In the genomic region with DNA sequence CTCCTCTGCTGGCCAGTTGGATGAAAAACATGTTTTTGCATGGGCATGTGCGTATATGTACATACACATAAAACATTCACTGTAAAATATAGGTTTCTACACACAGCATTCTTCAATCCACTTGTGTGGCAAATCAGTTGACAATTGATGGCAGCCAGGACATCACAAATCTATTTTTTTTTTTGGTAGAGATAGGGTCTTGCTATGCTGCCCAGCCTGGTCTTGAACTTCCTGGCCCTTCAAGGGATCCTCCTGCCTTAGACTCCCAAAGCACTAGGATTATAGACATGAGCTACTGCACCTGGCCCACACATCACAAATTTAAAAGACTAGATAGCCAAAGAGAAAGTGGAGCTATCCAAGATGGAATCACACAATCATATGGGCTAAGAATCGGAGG, we compare ENCODE assay signal across 21 cellular contexts. TPM values are rescaled to one million over a fixed set of nuclear protein-coding genes. Genes with fewer than 3 reads are reported as not detected.
DNase-seq lines count a peak whose midpoint lies in the region; ATAC-seq, FAIRE-seq and TF ChIP-seq lines count a peak whose summit lies in the region.
"Had no signal": no experiment of that assay in that cellular context is flagged by ENCODE, and none has a peak within 500 bp of the region (broad histone marks: within the 10 kb centered on the region; RNA-seq: fewer than 3 reads in every experiment).

No MANE protein-coding gene starts in this region.

- H3K9me3 ChIP-seq in HepG2 (ENCODE audit: low read length) (no peaks in the 10 kb centered on the region), right lobe of liver (no peaks in the 10 kb centered on the region), astrocyte (ENCODE audit: insufficient read depth, low read depth, low read length) (no peaks in the 10 kb centered on the region), WERI-Rb-1 (ENCODE audit: severe bottlenecking) (no peaks in the 10 kb centered on the region)
- H3K9me3 ChIP-seq: A549, Caco-2 had no signal

- H3K4me2 ChIP-seq in HepG2 (ENCODE audit: low read depth, low read length) (no peak overlapping the region), astrocyte (ENCODE audit: low read length) (no peak overlapping the region)
- H3K4me2 ChIP-seq: A549 had no signal

- BruUV-seq in HepG2 (replicated peaks; lab: Mats Ljungman, UMichigan): no TSS peak

- H3K9me3 Mint-ChIP-seq in astrocyte (ENCODE audit: unreplicated experiment): no peaks in the 10 kb centered on the region
- H3K9me3 Mint-ChIP-seq: CD4-positive, alpha-beta T cell; CD8-positive, alpha-beta T cell had no signal

- H3K36me3 ChIP-seq in HepG2 (replicated peaks in 1 of 2; ENCODE audit: control insufficient read depth in 1 of 2, insufficient read depth in 2 of 2, low read length in 2 of 2) (no peaks in the 10 kb centered on the region), right lobe of liver (no peaks in the 10 kb centered on the region), astrocyte (ENCODE audit: insufficient read depth, low read length) (no peaks in the 10 kb centered on the region), WERI-Rb-1 (no peaks in the 10 kb centered on the region)

- no peak overlapping the region for H3K4me3 Mint-ChIP-seq in astrocyte (ENCODE audit: unreplicated experiment)
- H3K4me3 Mint-ChIP-seq: B cell; CD4-positive, alpha-beta T cell; CD8-positive, alpha-beta T cell had no signal

- H4K20me1 ChIP-seq in HepG2 (ENCODE audit: insufficient read depth, low read length) (no peaks in the 10 kb centered on the region; the same call in 1 of the 2 replicates), astrocyte (ENCODE audit: insufficient read depth, low read length) (peaks cover 90% of the 10 kb centered on the region)

- no peak overlapping the region for H3K27ac ChIP-seq in HepG2 (ENCODE audit: extremely low read length, insufficient read depth, low read length)
- no peak overlapping the region for H3K27ac ChIP-seq in right lobe of liver
- H3K27ac ChIP-seq in astrocyte (ENCODE audit: low read depth, low read length): no peak overlapping the region
- H3K27ac ChIP-seq in WERI-Rb-1: no peak overlapping the region
- H3K27ac ChIP-seq: 22Rv1; A549; BLaER1 treated with 17β-estradiol and CSF1 and Interleukin-3, amounts not matched to agents 10 nM and 100 nM; C4-2B had no signal

- H3K9ac ChIP-seq in HepG2 (ENCODE audit: insufficient read depth, low read depth, low read length): no peak overlapping the region
- no peak overlapping the region for H3K9ac ChIP-seq in astrocyte (ENCODE audit: low read length)
- H3K9ac ChIP-seq: BLaER1 treated with 17β-estradiol and CSF1 and Interleukin-3, amounts not matched to agents 10 nM and 100 nM had no signal

- H3K27me3 Mint-ChIP-seq in astrocyte (ENCODE audit: low read depth, unreplicated experiment): no peaks in the 10 kb centered on the region

- H3K79me2 ChIP-seq in HepG2 (ENCODE audit: insufficient read depth, low read length) (peaks cover 7% of the 10 kb centered on the region), astrocyte (ENCODE audit: insufficient read depth, low read length) (peaks cover 81% of the 10 kb centered on the region)

- H3K4me1 ChIP-seq in HepG2 (ENCODE audit: insufficient read depth, low read length): peaks cover 6% of the 10 kb centered on the region; the same call in 1 of the 2 replicates
- peaks cover 0 to 4% (median 0%) of the 10 kb centered on the region in 4 donors for H3K4me1 ChIP-seq in right lobe of liver
- peaks cover 10% of the 10 kb centered on the region for H3K4me1 ChIP-seq in astrocyte (ENCODE audit: insufficient read depth, low read length)

- in situ Hi-C loops in HepG2 (cut with HindIII; ENCODE audit: extremely low pct_ligation_motif_present, low pct_unique_long_range_greater_than_20kb): no loop called here

- H3K36me3 Mint-ChIP-seq in astrocyte (ENCODE audit: low read depth, unreplicated experiment): no peaks in the 10 kb centered on the region
- H3K36me3 Mint-ChIP-seq: CD8-positive, alpha-beta T cell had no signal

- 52% methylated on average over 2 of the region's 2 CpGs for WGBS in HepG2 (ENCODE audit: low lambda C conversion rate)
- WGBS in right lobe of liver (ENCODE audit: insufficient coverage, low coverage, low lambda C conversion rate, missing lambda C conversion rate): 42% methylated on average over 2 of the region's 2 CpGs

- FAIRE-seq in HepG2 (lab: Jason Lieb, UNC) (no peak), astrocyte (lab: Jason Lieb, UNC) (no peak)
- FAIRE-seq: A549, D721Med, G401.6, GM12891, GM19239 had no signal

- TF ChIP-seq RAD21 in HepG2 (CRISPR knock-in tag; IDR thresholded peaks at IDR 0.05): no peak

- H3K4me1 Mint-ChIP-seq in astrocyte (ENCODE audit: low read depth, unreplicated experiment): peaks cover 32% of the 10 kb centered on the region
- H3K4me1 Mint-ChIP-seq: B cell had no signal

- ATAC-seq in HepG2 (no peak), right lobe of liver (no peak), HG02884 (IDR thresholded peaks at IDR 0.05; ENCODE audit: unreplicated experiment) (no peak)
- ATAC-seq: A549; CD8-positive, alpha-beta T cell had no signal

- TF ChIP-seq POLR2A in HepG2 (IDR thresholded peaks at IDR 0.05; ENCODE audit: insufficient read depth in 1 of 2, low read depth in 2 of 2, low read length in 2 of 2) (no peak), right lobe of liver (IDR thresholded peaks at IDR 0.05) (no peak)

- peak overlapping the region; percentile 13 for H3K27ac Mint-ChIP-seq in astrocyte (ENCODE audit: unreplicated experiment)
- H3K27ac Mint-ChIP-seq: B cell; CD4-positive, alpha-beta T cell; CD8-positive, alpha-beta T cell had no signal

- H3K4me3 ChIP-seq in HepG2 (replicated peaks in 1 of 3; ENCODE audit: insufficient read depth in 1 of 3, low read depth in 2 of 3, low read length in 3 of 3): no peak overlapping the region
- H3K4me3 ChIP-seq in right lobe of liver: no peak overlapping the region
- H3K4me3 ChIP-seq in astrocyte (ENCODE audit: insufficient read depth, low read depth, low read length): no peak overlapping the region
- H3K4me3 ChIP-seq in WERI-Rb-1 (ENCODE audit: low read depth, low read length): no peak overlapping the region
- H3K4me3 ChIP-seq: A549; BLaER1 treated with 17β-estradiol and CSF1 and Interleukin-3, amounts not matched to agents 10 nM and 100 nM had no signal

- TF ChIP-seq CTCF in HepG2 (CRISPR knock-in tag; IDR thresholded peaks at IDR 0.05): no peak
- TF ChIP-seq CTCF in right lobe of liver (IDR thresholded peaks at IDR 0.05): no peak
- no peak for TF ChIP-seq CTCF in astrocyte (IDR thresholded peaks at IDR 0.05; ENCODE audit: insufficient read depth, low read depth, low read length)
- TF ChIP-seq CTCF in WERI-Rb-1 (IDR thresholded peaks at IDR 0.05; ENCODE audit: low read depth, low read length): no peak

- H2AFZ ChIP-seq in HepG2 (ENCODE audit: low read length) (no peak overlapping the region), astrocyte (ENCODE audit: low read depth, low read length) (no peak overlapping the region)

- CTCF ChIA-PET in HepG2 (lab: Yijun Ruan, JAX; ENCODE audit: low intra/inter-chr PET ratio, low total read pairs): no interaction called here

- H3K27me3 ChIP-seq in HepG2 (ENCODE audit: control insufficient read depth in 1 of 2, insufficient read depth in 2 of 2, low read length in 2 of 2) (no peaks in the 10 kb centered on the region), right lobe of liver (no peaks in the 10 kb centered on the region), astrocyte (ENCODE audit: insufficient read depth, low read length) (no peaks in the 10 kb centered on the region), WERI-Rb-1 (ENCODE audit: insufficient read depth, low read depth, severe bottlenecking) (no peaks in the 10 kb centered on the region)
- H3K27me3 ChIP-seq: BLaER1 treated with 17β-estradiol and CSF1 and Interleukin-3, amounts not matched to agents 10 nM and 100 nM had no signal

- DNase-seq in HepG2 (ENCODE audit: low spot score): no peak
- DNase-seq in right lobe of liver: no peak
- no peak for DNase-seq in astrocyte (ENCODE audit: low read depth)
- DNase-seq in WERI-Rb-1: no peak
- DNase-seq: AML-193; Caco-2; Calu3; CD4-positive, alpha-beta T cell; CD8-positive, alpha-beta T cell; DMS79 treated with DMSO at 0.1 percent for 48 hours; GF-D8 had no signal

- POLR2A ChIA-PET in HepG2 (lab: Yijun Ruan, JAX): no interaction called here

- intact Hi-C loops in HepG2 (cut with micrococcal nuclease; ENCODE audit: unreplicated experiment): no loop called here
- intact Hi-C loops in right lobe of liver (cut with DNase I): no loop called here

- TF ChIP-seq EP300 in HepG2 (IDR thresholded peaks at IDR 0.05; ENCODE audit: low read depth in 2 of 2, low read length in 2 of 2): no peak
- TF ChIP-seq EP300 in HepG2 (CRISPR knock-in tag; IDR thresholded peaks at IDR 0.05; ENCODE audit: borderline replicate concordance): no peak

TF ChIP-seq in HepG2, 621 proteins besides CTCF, POLR2A, EP300 and RAD21 (continues in another document):
- no peak for TF ChIP-seq SAP130 (CRISPR knock-in tag; IDR thresholded peaks at IDR 0.05; ENCODE audit: low read depth)
- no peak for TF ChIP-seq NAIF1 (CRISPR knock-in tag; IDR thresholded peaks at IDR 0.05; ENCODE audit: borderline replicate concordance)

RNA-seq across cellular contexts. Expression of a gene that starts 39.6 kb away (rescaled TPM):
- total RNA-seq in HepG2 (2016; rRNA removed; fragmentation: Illumina TruSeq; extraction: Trizol) (16.0 and 21.2 TPM in 2 replicates), right lobe of liver (10 to 100 TPM; 10.5 to 18.7 (median 12.8) TPM), astrocyte (24.4 and 29.2 TPM in 2 replicates)
- total RNA-seq in HepG2 (2016; cell fraction: cytosol; rRNA removed; fragmentation: Illumina TruSeq; extraction: Trizol; ENCODE audit: low read depth): 3.0 and 3.1 TPM in 2 replicates
- total RNA-seq in HepG2 (2016; cell fraction: insoluble cytoplasmic fraction; rRNA removed; fragmentation: Illumina TruSeq; extraction: Trizol): 12.1 and 20.8 TPM in 2 replicates
- total RNA-seq in HepG2 (2016; cell fraction: membrane; rRNA removed; fragmentation: Illumina TruSeq; extraction: Trizol): 8.7 and 9.3 TPM in 2 replicates
- 22.9 and 26.4 TPM in 2 replicates for total RNA-seq in HepG2 (2016; cell fraction: nucleus; rRNA removed; fragmentation: Illumina TruSeq; extraction: Trizol)
- polyA plus RNA-seq in HepG2 (2011; rRNA removed): 16.5 and 22.1 TPM in 2 replicates
- 7.4 and 8.7 TPM in 2 replicates for polyA plus RNA-seq in HepG2 (2011; cell fraction: cytosol; rRNA removed)
- polyA plus RNA-seq in HepG2 (2011; cell fraction: nucleus; rRNA removed): 70.7 and 76.4 TPM in 2 replicates
- polyA plus RNA-seq in HepG2 (2012): 9.4 and 12.9 TPM in 2 replicates
- polyA plus RNA-seq in HepG2 (2016; cell fraction: cytosol; fragmentation: Illumina TruSeq; extraction: Trizol; ENCODE audit: low read depth): 0.45 and 0.63 TPM in 2 replicates
- polyA plus RNA-seq in HepG2 (2016; cell fraction: insoluble cytoplasmic fraction; fragmentation: Illumina TruSeq; extraction: Trizol; ENCODE audit: low read depth): 9.9 and 12.7 TPM in 2 replicates
- polyA plus RNA-seq in HepG2 (2016; cell fraction: membrane; fragmentation: Illumina TruSeq; extraction: Trizol; ENCODE audit: low read depth): 3.1 and 3.6 TPM in 2 replicates
- 40.5 and 55.1 TPM in 2 replicates for polyA plus RNA-seq in HepG2 (2016; cell fraction: nucleus; fragmentation: Illumina TruSeq; extraction: Trizol; ENCODE audit: insufficient read depth, low read depth)
- polyA minus RNA-seq in HepG2 (2011; rRNA and poly(A)+ RNA removed; ENCODE audit: low replicate concordance): 21.2 and 27.7 TPM in 2 replicates
- 6.5 and 10.9 TPM in 2 replicates for polyA minus RNA-seq in HepG2 (2011; cell fraction: cytosol; rRNA and poly(A)+ RNA removed)
- 32.3 and 34.1 TPM in 2 replicates for polyA minus RNA-seq in HepG2 (2011; cell fraction: nucleus; rRNA and poly(A)+ RNA removed)
